23 cellular contexts compared by ENCODE assay signal in the genomic region with DNA sequence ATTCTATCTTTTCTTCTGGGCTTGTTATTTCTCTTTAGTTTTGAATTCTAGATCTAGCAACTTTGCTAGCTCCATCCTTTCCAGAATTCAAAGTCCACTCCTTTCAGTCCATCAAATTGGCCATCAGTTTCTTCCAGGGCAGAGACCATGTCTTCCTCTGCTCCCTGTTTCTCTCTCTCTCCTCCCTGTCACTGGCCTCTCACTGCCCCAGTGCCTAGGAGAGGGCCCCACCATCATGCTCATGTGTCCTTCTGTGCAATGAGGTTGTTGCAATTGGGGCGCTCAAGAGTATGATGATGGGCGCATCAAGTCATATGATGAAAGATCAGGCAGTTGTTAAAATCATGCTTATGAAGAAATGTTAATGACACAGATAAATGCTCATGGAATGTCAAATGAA.
"Had no signal": no experiment of that assay in that cellular context is flagged by ENCODE, and none has a peak within 500 bp of the region (broad histone marks: within the 10 kb centered on the region; RNA-seq: fewer than 3 reads in every experiment).

No MANE protein-coding gene starts in this region.

- H3K9me3 Mint-ChIP-seq: natural killer cell; stimulated activated effector memory CD8-positive, alpha-beta T cell treated with anti-CD3 and anti-CD28 coated beads, Interleukin-12 subunit alpha, Interleukin-12 subunit beta, amount 100 ng/mL, for 72 hours had no signal

- H3K36me3 ChIP-seq: gastrocnemius medialis, prostate gland, sigmoid colon, thoracic aorta, tibial nerve, upper lobe of left lung, vagina had no signal

- H3K27ac Mint-ChIP-seq: memory B cell; natural killer cell; stimulated activated effector memory CD8-positive, alpha-beta T cell treated with anti-CD3 and anti-CD28 coated beads, Interleukin-12 subunit alpha, Interleukin-12 subunit beta, amount 100 ng/mL, for 72 hours had no signal

- H3K79me2 ChIP-seq: parathyroid adenoma had no signal

- DNase-seq: dorsolateral prefrontal cortex; effector CD4-positive, alpha-beta T cell; foreskin fibroblast; gastrocnemius medialis; head of caudate nucleus; kidney; natural killer cell; occipital lobe; right cardiac atrium; sigmoid colon; stimulated activated CD4-positive, alpha-beta T cell treated with anti-CD3 and anti-CD28 coated beads, Interleukin-2, amount 100 ng/mL, for 24 hours; stimulated activated CD4-positive, alpha-beta T cell treated with anti-CD3 and anti-CD28 coated beads, Interleukin-4, amount 100 ng/mL, for 24 hours; stimulated activated naive CD8-positive, alpha-beta T cell treated with anti-CD3 and anti-CD28 coated beads, Interleukin-15, Interleukin-2, amounts not matched to agents 100 U/mL and 50 U/mL, for 24 hours; upper lobe of left lung had no signal

- H3K9ac ChIP-seq: parathyroid adenoma had no signal

- H2AFZ ChIP-seq: parathyroid adenoma had no signal

- ATAC-seq: gastrocnemius medialis; left lobe of liver; natural killer cell; right cardiac atrium; stimulated activated effector memory CD8-positive, alpha-beta T cell treated with anti-CD3 and anti-CD28 coated beads, Interleukin-12 subunit alpha, Interleukin-12 subunit beta, amount 100 ng/mL, for 72 hours; stimulated activated naive CD8-positive, alpha-beta T cell treated with anti-CD3 and anti-CD28 coated beads, Interleukin-15, Interleukin-2, amounts not matched to agents 100 U/mL and 50 U/mL, for 24 hours had no signal

- H3K9me3 ChIP-seq: gastrocnemius medialis, prostate gland, thoracic aorta, upper lobe of left lung, vagina had no signal

- H3K36me3 Mint-ChIP-seq: memory B cell; natural killer cell; stimulated activated effector memory CD8-positive, alpha-beta T cell treated with anti-CD3 and anti-CD28 coated beads, Interleukin-12 subunit alpha, Interleukin-12 subunit beta, amount 100 ng/mL, for 72 hours had no signal

- H3K27me3 ChIP-seq: dorsolateral prefrontal cortex, tibial nerve, upper lobe of left lung, vagina had no signal

- H3K4me3 ChIP-seq: dorsolateral prefrontal cortex, gastrocnemius medialis, lung, prostate gland, sigmoid colon, thoracic aorta, tibial nerve, upper lobe of left lung, vagina had no signal

- H3K27ac ChIP-seq: dorsolateral prefrontal cortex, gastrocnemius medialis, parathyroid adenoma, prostate gland, sigmoid colon, thoracic aorta, tibial nerve, upper lobe of left lung, vagina had no signal

- H3K4me3 Mint-ChIP-seq: memory B cell; natural killer cell; stimulated activated effector memory CD8-positive, alpha-beta T cell treated with anti-CD3 and anti-CD28 coated beads, Interleukin-12 subunit alpha, Interleukin-12 subunit beta, amount 100 ng/mL, for 72 hours had no signal

- H3K4me1 ChIP-seq: gastrocnemius medialis, prostate gland had no signal
